8 cellular contexts compared by ENCODE assay signal in genomic region chr7:44748948-44749731, GRCh38. TPM values are rescaled to one million over a fixed set of nuclear protein-coding genes. Genes with fewer than 3 reads are reported as not detected.
DNase-seq lines count a peak whose midpoint lies in the region; ATAC-seq and TF ChIP-seq lines count a peak whose summit lies in the region.

No MANE protein-coding gene starts in this region.

- H3K27me3 Mint-ChIP-seq in CD14-positive monocyte (ENCODE audit: low read depth in 3 of 3): no peaks in the 10 kb centered on the region
- H3K27me3 Mint-ChIP-seq in activated CD4-positive, alpha-beta memory T cell treated with anti-CD3 and anti-CD28 coated beads for 36 hours: no peaks in the 10 kb centered on the region

- no peaks in the 10 kb centered on the region for H3K9me3 Mint-ChIP-seq in CD14-positive monocyte
- no peaks in the 10 kb centered on the region for H3K9me3 Mint-ChIP-seq in activated CD4-positive, alpha-beta memory T cell treated with anti-CD3 and anti-CD28 coated beads for 36 hours

- DNase-seq in CD14-positive monocyte (ENCODE audit: low spot score) (no peak), germinal center (ENCODE audit: low spot score) (peak; percentile 68), left lobe of liver (ENCODE audit: low spot score) (no peak)
- peak; percentile 34 for DNase-seq in activated CD4-positive, alpha-beta memory T cell treated with anti-CD3 and anti-CD28 coated beads for 36 hours
- no peak for DNase-seq in effector CD4-positive, alpha-beta T cell

- H3K27ac Mint-ChIP-seq in CD14-positive monocyte: peak overlapping the region; percentile 59 to 92 (median 83)
- H3K27ac Mint-ChIP-seq in activated CD4-positive, alpha-beta memory T cell treated with anti-CD3 and anti-CD28 coated beads for 36 hours: peak overlapping the region; percentile 87

- CTCF ChIA-PET in activated CD4-positive, alpha-beta memory T cell treated with anti-CD3 and anti-CD28 coated beads for 36 hours (lab: Charles Lee): interaction anchor here (1.2 to 1.4 kb wide), 2 partner anchors 19 to 184 kb away, joined by 4 to 5 read pairs; no protein-coding TSS in a partner anchor

- intact Hi-C loops in CD14-positive monocyte (cut with micrococcal nuclease): loop anchor here (5.0 to 10.0 kb wide), 4 partner anchors 162 to 256 kb away; partner anchors contain the start of genes CCM2 (in 1 of the 2) and DDX56 (in 1 of the 2)
- intact Hi-C loops in activated CD4-positive, alpha-beta memory T cell treated with anti-CD3 and anti-CD28 coated beads for 36 hours (cut with micrococcal nuclease): loop anchor here (1.0 kb wide), 5 partner anchors 14 to 167 kb away; partner anchors contain the start of genes OGDH, PPIA and TMED4

- H3K4me3 ChIP-seq in skin epidermis: peak overlapping the region; percentile 69 to 93 (median 91)

- POLR2A ChIA-PET in activated CD4-positive, alpha-beta memory T cell treated with anti-CD3 and anti-CD28 coated beads for 36 hours (lab: Charles Lee): interaction anchor here (0.6 to 3.4 kb wide), 16 partner anchors 10 to 232 kb away, joined by 3 to 24 read pairs (median 3); partner anchors contain the start of genes H2AZ2, OGDH and PURB

- no peak for TF ChIP-seq CTCF in CD14-positive monocyte (IDR thresholded peaks at IDR 0.05)

- H3K36me3 Mint-ChIP-seq in CD14-positive monocyte: peaks cover 14 to 19% of the 10 kb centered on the region in 2 donors
- H3K36me3 Mint-ChIP-seq in activated CD4-positive, alpha-beta memory T cell treated with anti-CD3 and anti-CD28 coated beads for 36 hours: peaks cover 8% of the 10 kb centered on the region

- ATAC-seq in GM19023 (IDR thresholded peaks at IDR 0.05; ENCODE audit: unreplicated experiment) (peak; percentile 23), HG03175 (IDR thresholded peaks at IDR 0.05; ENCODE audit: unreplicated experiment) (peak; percentile 25), left lobe of liver (no peak)

- H3K4me3 Mint-ChIP-seq in CD14-positive monocyte: peak overlapping the region; percentile 86 to 93
- peak overlapping the region; percentile 81 for H3K4me3 Mint-ChIP-seq in activated CD4-positive, alpha-beta memory T cell treated with anti-CD3 and anti-CD28 coated beads for 36 hours

- peaks cover 40% of the 10 kb centered on the region for H3K4me1 Mint-ChIP-seq in CD14-positive monocyte
- H3K4me1 Mint-ChIP-seq in activated CD4-positive, alpha-beta memory T cell treated with anti-CD3 and anti-CD28 coated beads for 36 hours (ENCODE audit: low read depth): peaks cover 44% of the 10 kb centered on the region

- peak overlapping the region; percentile 16 to 100 (median 96) for H3K27ac ChIP-seq in skin epidermis

RNA-seq across cellular contexts. Expression of gene ZMIZ2, which starts 0.5 kb away (rescaled TPM):
- 1 to 10 TPM; 1.9 to 3.3 TPM for polyA plus RNA-seq in CD14-positive monocyte
- 10 to 100 TPM; 84.7 to 92.3 TPM for total RNA-seq in activated CD4-positive, alpha-beta memory T cell treated with anti-CD3 and anti-CD28 coated beads for 36 hours
- 37.5 TPM for total RNA-seq in left lobe of liver

RNA-seq across cellular contexts. Expression of gene PPIA, which starts 47.3 kb away (rescaled TPM):
- polyA plus RNA-seq in CD14-positive monocyte: 1,000 to 10,000 TPM; 2,037 to 2,276 TPM
- 1,000 to 10,000 TPM; 3,158 to 3,182 TPM for total RNA-seq in activated CD4-positive, alpha-beta memory T cell treated with anti-CD3 and anti-CD28 coated beads for 36 hours
- total RNA-seq in left lobe of liver: 532 TPM

Comparison
In these comparisons a context has a peak if more than half of its experiments do, and no peak if none do; other contexts are left out.
1. DNase-seq: peak in activated CD4-positive, alpha-beta memory T cell treated with anti-CD3 and anti-CD28 coated beads for 36 hours (single experiment) and germinal center (single experiment); none in CD14-positive monocyte (single experiment), left lobe of liver (single experiment) and effector CD4-positive, alpha-beta T cell (single experiment).